1 cellular context compared by ENCODE assay signal in the genomic region with DNA sequence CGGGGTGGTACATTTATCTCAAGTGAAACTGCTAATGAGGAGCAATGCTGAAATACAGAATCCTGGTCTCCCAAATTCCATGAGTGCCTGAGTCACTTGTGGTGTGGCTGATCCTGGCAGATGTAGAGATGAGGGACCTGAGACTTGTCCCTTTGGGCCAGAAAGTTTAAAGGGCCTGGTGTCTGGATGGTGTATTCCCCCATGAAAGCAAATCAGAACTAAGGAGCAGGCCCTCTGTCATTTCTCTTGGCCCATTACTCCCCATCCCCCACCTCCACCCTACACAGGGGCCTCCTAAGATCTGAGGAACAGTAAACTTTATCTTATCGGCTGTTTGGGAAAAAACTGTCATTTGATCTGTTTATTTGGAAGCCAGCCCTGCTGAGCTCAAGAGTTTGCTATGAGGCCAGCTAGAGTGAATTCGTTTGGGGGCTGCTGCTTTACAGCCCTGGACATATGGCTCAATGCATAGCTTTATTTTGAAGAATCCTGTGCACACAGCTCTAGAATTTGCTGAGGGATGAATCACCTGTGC.
TF ChIP-seq lines count a peak whose summit lies in the region.

No MANE protein-coding gene starts in this region.

TF ChIP-seq in SK-N-SH treated with all-trans-retinoic acid at 6 μM for 48 hours, 23 proteins besides CTCF, POLR2A, EP300 and RAD21 (continued from another document):
- TF ChIP-seq, protein P1, sequence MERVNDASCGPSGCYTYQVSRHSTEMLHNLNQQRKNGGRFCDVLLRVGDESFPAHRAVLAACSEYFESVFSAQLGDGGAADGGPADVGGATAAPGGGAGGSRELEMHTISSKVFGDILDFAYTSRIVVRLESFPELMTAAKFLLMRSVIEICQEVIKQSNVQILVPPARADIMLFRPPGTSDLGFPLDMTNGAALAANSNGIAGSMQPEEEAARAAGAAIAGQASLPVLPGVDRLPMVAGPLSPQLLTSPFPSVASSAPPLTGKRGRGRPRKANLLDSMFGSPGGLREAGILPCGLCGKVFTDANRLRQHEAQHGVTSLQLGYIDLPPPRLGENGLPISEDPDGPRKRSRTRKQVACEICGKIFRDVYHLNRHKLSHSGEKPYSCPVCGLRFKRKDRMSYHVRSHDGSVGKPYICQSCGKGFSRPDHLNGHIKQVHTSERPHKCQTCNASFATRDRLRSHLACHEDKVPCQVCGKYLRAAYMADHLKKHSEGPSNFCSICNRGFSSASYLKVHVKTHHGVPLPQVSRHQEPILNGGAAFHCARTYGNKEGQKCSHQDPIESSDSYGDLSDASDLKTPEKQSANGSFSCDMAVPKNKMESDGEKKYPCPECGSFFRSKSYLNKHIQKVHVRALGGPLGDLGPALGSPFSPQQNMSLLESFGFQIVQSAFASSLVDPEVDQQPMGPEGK (CRISPR knock-in tag; IDR thresholded peaks at IDR 0.05; ENCODE audit: borderline replicate concordance) = no peak
- TF ChIP-seq, protein P2, sequence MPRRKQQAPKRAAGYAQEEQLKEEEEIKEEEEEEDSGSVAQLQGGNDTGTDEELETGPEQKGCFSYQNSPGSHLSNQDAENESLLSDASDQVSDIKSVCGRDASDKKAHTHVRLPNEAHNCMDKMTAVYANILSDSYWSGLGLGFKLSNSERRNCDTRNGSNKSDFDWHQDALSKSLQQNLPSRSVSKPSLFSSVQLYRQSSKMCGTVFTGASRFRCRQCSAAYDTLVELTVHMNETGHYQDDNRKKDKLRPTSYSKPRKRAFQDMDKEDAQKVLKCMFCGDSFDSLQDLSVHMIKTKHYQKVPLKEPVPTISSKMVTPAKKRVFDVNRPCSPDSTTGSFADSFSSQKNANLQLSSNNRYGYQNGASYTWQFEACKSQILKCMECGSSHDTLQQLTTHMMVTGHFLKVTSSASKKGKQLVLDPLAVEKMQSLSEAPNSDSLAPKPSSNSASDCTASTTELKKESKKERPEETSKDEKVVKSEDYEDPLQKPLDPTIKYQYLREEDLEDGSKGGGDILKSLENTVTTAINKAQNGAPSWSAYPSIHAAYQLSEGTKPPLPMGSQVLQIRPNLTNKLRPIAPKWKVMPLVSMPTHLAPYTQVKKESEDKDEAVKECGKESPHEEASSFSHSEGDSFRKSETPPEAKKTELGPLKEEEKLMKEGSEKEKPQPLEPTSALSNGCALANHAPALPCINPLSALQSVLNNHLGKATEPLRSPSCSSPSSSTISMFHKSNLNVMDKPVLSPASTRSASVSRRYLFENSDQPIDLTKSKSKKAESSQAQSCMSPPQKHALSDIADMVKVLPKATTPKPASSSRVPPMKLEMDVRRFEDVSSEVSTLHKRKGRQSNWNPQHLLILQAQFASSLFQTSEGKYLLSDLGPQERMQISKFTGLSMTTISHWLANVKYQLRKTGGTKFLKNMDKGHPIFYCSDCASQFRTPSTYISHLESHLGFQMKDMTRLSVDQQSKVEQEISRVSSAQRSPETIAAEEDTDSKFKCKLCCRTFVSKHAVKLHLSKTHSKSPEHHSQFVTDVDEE (CRISPR knock-in tag; IDR thresholded peaks at IDR 0.05) = no peak
- TF ChIP-seq RARB (CRISPR knock-in tag; IDR thresholded peaks at IDR 0.05) (no peak), ZNF70 (CRISPR knock-in tag; IDR thresholded peaks at IDR 0.05) (no peak), ISL1 (CRISPR knock-in tag; IDR thresholded peaks at IDR 0.05) (no peak), ZC3H10 (CRISPR knock-in tag; IDR thresholded peaks at IDR 0.05) (no peak), PPARA (CRISPR knock-in tag; IDR thresholded peaks at IDR 0.05; ENCODE audit: borderline replicate concordance) (no peak), TOX (CRISPR knock-in tag; IDR thresholded peaks at IDR 0.05; ENCODE audit: borderline replicate concordance) (no peak), TCF4 (CRISPR knock-in tag; IDR thresholded peaks at IDR 0.05; ENCODE audit: borderline replicate concordance) (no peak), BACH2 (CRISPR knock-in tag; IDR thresholded peaks at IDR 0.05; ENCODE audit: borderline replicate concordance) (no peak), CSDC2 (CRISPR knock-in tag; IDR thresholded peaks at IDR 0.05) (no peak), ARNTL (CRISPR knock-in tag; IDR thresholded peaks at IDR 0.05; ENCODE audit: borderline replicate concordance, low read depth) (no peak), ESRRG (CRISPR knock-in tag; IDR thresholded peaks at IDR 0.05) (no peak), GLIS3 (CRISPR knock-in tag; IDR thresholded peaks at IDR 0.05) (no peak)
- TF ChIP-seq, protein P3, sequence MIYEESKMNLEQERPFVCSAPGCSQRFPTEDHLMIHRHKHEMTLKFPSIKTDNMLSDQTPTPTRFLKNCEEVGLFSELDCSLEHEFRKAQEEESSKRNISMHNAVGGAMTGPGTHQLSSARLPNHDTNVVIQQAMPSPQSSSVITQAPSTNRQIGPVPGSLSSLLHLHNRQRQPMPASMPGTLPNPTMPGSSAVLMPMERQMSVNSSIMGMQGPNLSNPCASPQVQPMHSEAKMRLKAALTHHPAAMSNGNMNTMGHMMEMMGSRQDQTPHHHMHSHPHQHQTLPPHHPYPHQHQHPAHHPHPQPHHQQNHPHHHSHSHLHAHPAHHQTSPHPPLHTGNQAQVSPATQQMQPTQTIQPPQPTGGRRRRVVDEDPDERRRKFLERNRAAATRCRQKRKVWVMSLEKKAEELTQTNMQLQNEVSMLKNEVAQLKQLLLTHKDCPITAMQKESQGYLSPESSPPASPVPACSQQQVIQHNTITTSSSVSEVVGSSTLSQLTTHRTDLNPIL (CRISPR knock-in tag; IDR thresholded peaks at IDR 0.05; ENCODE audit: low read depth) = no peak
- TF ChIP-seq, protein P4, sequence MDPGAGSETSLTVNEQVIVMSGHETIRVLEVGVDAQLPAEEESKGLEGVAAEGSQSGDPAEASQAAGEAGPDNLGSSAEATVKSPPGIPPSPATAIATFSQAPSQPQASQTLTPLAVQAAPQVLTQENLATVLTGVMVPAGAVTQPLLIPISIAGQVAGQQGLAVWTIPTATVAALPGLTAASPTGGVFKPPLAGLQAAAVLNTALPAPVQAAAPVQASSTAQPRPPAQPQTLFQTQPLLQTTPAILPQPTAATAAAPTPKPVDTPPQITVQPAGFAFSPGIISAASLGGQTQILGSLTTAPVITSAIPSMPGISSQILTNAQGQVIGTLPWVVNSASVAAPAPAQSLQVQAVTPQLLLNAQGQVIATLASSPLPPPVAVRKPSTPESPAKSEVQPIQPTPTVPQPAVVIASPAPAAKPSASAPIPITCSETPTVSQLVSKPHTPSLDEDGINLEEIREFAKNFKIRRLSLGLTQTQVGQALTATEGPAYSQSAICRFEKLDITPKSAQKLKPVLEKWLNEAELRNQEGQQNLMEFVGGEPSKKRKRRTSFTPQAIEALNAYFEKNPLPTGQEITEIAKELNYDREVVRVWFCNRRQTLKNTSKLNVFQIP (CRISPR knock-in tag; IDR thresholded peaks at IDR 0.05; ENCODE audit: borderline replicate concordance, low read depth) = no peak
- TF ChIP-seq, protein P5, sequence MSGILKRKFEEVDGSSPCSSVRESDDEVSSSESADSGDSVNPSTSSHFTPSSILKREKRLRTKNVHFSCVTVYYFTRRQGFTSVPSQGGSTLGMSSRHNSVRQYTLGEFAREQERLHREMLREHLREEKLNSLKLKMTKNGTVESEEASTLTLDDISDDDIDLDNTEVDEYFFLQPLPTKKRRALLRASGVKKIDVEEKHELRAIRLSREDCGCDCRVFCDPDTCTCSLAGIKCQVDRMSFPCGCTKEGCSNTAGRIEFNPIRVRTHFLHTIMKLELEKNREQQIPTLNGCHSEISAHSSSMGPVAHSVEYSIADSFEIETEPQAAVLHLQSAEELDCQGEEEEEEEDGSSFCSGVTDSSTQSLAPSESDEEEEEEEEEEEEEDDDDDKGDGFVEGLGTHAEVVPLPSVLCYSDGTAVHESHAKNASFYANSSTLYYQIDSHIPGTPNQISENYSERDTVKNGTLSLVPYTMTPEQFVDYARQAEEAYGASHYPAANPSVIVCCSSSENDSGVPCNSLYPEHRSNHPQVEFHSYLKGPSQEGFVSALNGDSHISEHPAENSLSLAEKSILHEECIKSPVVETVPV (CRISPR knock-in tag; IDR thresholded peaks at IDR 0.05) = no peak
